ENCODE assay signal across 8 cellular contexts in genomic region chr19:4968462-4969291, GRCh38. TPM values are rescaled to one million over a fixed set of nuclear protein-coding genes. Genes with fewer than 3 reads are reported as not detected.
DNase-seq lines count a peak whose midpoint lies in the region; ATAC-seq and TF ChIP-seq lines count a peak whose summit lies in the region.

TSS of gene KDM4B (plus strand) at chr19:4969113. CDS start at chr19:5032891, 63,778 bp downstream.

- peak within 1 kb of the TSS; percentile 33 to 51 for H3K27ac ChIP-seq in ovary
- peak within 1 kb of the TSS; percentile 74 to 94 (median 85) for H3K27ac ChIP-seq in thyroid gland

- H3K36me3 ChIP-seq in ovary (no peaks in the 10 kb centered on the region), thyroid gland (no peaks in the 10 kb centered on the region)

- peak; percentile 86 for ATAC-seq in HG02623 (IDR thresholded peaks at IDR 0.05; ENCODE audit: unreplicated experiment)

- no peaks in the 10 kb centered on the region for H3K9me3 Mint-ChIP-seq in activated naive CD8-positive, alpha-beta T cell (ENCODE audit: low read depth)
- H3K9me3 Mint-ChIP-seq in glutamatergic neuron (ENCODE audit: unreplicated experiment): peaks cover 15% of the 10 kb centered on the region

- H3K4me3 Mint-ChIP-seq in activated naive CD8-positive, alpha-beta T cell: peak within 1 kb of the TSS; percentile 92
- H3K4me3 Mint-ChIP-seq in glutamatergic neuron (ENCODE audit: unreplicated experiment): peak within 1 kb of the TSS; percentile 89

- WGBS in ovary, 3 donors: 0 to 1% (median 0%) methylated on average over 49 to 96 of the region's 96 CpGs
- 0 to 3% methylated on average over 5 to 15 of the region's 96 CpGs for WGBS in thyroid gland, 2 donors

- H3K9me3 ChIP-seq in ovary (no peaks in the 10 kb centered on the region), thyroid gland (no peaks in the 10 kb centered on the region)

- intact Hi-C loops in ovary (cut with DNase I): loop anchor here in 1 of 4 donors (5.0 kb wide), 1 partner anchor 41 kb away; no protein-coding TSS in a partner anchor
- intact Hi-C loops in thyroid gland (cut with DNase I): no loop called here

- TF ChIP-seq EP300 in ovary (IDR thresholded peaks at IDR 0.05): no peak

- H3K4me1 ChIP-seq in ovary (ENCODE audit: insufficient read depth) (peaks cover 9% of the 10 kb centered on the region), thyroid gland (peaks cover 34 to 38% of the 10 kb centered on the region in 2 donors)

- POLR2A ChIA-PET in GM10248 (lab: Yijun Ruan, JAX): interaction anchor here (0.5 to 1.3 kb wide), 11 partner anchors 11 to 1269 kb away, joined by 3 to 9 read pairs (median 3); partner anchors contain the start of gene PLIN3

- H3K4me1 Mint-ChIP-seq in activated naive CD8-positive, alpha-beta T cell (ENCODE audit: low read depth): peaks cover 31% of the 10 kb centered on the region
- H3K4me1 Mint-ChIP-seq in glutamatergic neuron (ENCODE audit: low read depth, unreplicated experiment): peaks cover 15% of the 10 kb centered on the region

- no peaks in the 10 kb centered on the region for H3K36me3 Mint-ChIP-seq in activated naive CD8-positive, alpha-beta T cell
- no peaks in the 10 kb centered on the region for H3K36me3 Mint-ChIP-seq in glutamatergic neuron (ENCODE audit: unreplicated experiment)

- TF ChIP-seq POLR2A in ovary (IDR thresholded peaks at IDR 0.05) (peak; percentile 87), thyroid gland (IDR thresholded peaks at IDR 0.05) (peak; percentile 89 to 98)

- DNase-seq in GM10248 (ENCODE audit: extremely low spot score): peak; percentile 100
- peak; percentile 100 for DNase-seq in NCI-H1105 (lab: John Stamatoyannopoulos, UW)
- DNase-seq in SKM-1 treated with dmso at 0.1 percent for 144 hours (lab: John Stamatoyannopoulos, UW; ENCODE audit: unreplicated experiment): peak; percentile 99
- DNase-seq in glutamatergic neuron: peak; percentile 99
- peak; percentile 99 to 100 (median 99) for DNase-seq in ovary
- DNase-seq in thyroid gland: peak; percentile 100

- H3K4me3 ChIP-seq in ovary (peak within 1 kb of the TSS; percentile 71), thyroid gland (replicated peaks in 1 of 3) (peak within 1 kb of the TSS in 2 of 3 donors; percentile 61 to 67)

- TF ChIP-seq CTCF in GM10248 (IDR thresholded peaks at IDR 0.05; ENCODE audit: control extremely low read depth, extremely low read depth, low read depth, missing control alignments) (no peak), glutamatergic neuron (IDR thresholded peaks at IDR 0.05; ENCODE audit: partially characterized antibody, unreplicated experiment) (no peak), ovary (IDR thresholded peaks at IDR 0.05) (no peak), thyroid gland (IDR thresholded peaks at IDR 0.05) (no peak)

- no peaks in the 10 kb centered on the region for H3K27me3 Mint-ChIP-seq in activated naive CD8-positive, alpha-beta T cell
- H3K27me3 Mint-ChIP-seq in glutamatergic neuron (ENCODE audit: unreplicated experiment): peaks cover 17% of the 10 kb centered on the region

- no peaks in the 10 kb centered on the region for H3K27me3 ChIP-seq in ovary
- H3K27me3 ChIP-seq in thyroid gland: no peaks in the 10 kb centered on the region

- H3K27ac Mint-ChIP-seq in activated naive CD8-positive, alpha-beta T cell: peak within 1 kb of the TSS; percentile 72
- H3K27ac Mint-ChIP-seq in glutamatergic neuron (ENCODE audit: unreplicated experiment): peak within 1 kb of the TSS; percentile 93

- CTCF ChIA-PET in GM10248 (lab: Yijun Ruan, JAX): interaction anchor here (0.6 to 1.9 kb wide), 5 partner anchors 9 to 178 kb away, joined by 3 to 7 read pairs (median 6); partner anchors contain the start of gene FEM1A

RNA-seq across cellular contexts. Expression of gene KDM4B, which starts in this region (rescaled TPM):
- total RNA-seq in glutamatergic neuron (ENCODE audit: unreplicated experiment) (153 TPM), ovary (10 to 100 TPM; 21.6 to 62.9 (median 47.8) TPM), thyroid gland (10 to 100 TPM; 44.3 to 87.2 (median 75.8) TPM)
- 10 to 100 TPM in 1 of 2 donors, 1 to 10 TPM in 1; 5.2 to 19.4 TPM for polyA plus RNA-seq in ovary

Comparison
In these comparisons a context has a peak if more than half of its experiments do, and no peak if none do; other contexts are left out.
1. Peak in every context shown above with its lines: DNase-seq, ATAC-seq, H3K4me3 ChIP-seq and H3K27ac ChIP-seq.